Comparison of ENCODE assay signal across 13 cellular contexts in the genomic region with DNA sequence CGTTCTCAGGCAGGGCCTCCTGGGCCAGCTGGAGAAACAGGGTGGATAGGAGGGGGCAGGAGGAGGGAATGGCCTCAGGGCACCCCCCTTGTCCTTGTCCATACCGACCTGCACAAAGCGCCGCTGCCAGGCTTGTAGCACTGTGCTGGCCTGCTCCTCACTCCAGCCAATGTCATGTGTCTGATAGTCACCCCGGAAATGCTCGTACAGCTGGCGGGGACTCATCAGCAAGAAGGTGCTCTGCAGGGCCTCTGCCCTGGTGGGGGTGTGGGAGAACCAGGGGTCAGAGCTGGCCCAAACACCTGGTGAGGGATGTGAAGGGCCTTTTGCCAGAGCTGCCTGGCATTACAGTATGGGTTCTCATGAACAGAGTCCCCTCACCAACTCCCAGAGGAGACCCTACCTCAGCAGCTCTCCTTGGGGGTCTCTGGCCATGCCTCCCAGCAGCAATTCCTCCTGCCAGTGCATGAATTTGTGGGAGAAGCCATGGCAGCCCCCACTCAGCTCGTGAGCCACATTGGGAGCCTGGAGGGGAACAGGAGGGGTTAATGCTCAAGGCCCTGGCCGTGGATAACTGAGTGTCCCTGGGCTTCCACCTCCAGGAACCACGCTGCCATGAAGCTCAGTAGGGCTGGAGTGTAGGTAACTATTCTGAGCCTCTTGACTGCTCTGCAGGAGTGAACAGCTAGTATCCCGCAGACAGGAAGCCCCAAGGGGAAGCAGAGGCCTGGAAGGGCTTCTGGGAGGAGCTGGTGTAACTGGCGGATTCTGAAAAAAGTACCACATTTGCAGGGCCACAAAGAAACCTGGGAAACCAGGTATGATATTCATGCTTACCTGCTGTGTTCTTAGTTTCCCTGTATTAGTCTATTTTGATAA. TPM values are rescaled to one million over a fixed set of nuclear protein-coding genes. Genes with fewer than 3 reads are reported as not detected.
A peak's percentile ranks its signal among the peaks of the same experiment; 100 is the strongest.
DNase-seq lines count a peak whose midpoint lies in the region; ATAC-seq and TF ChIP-seq lines count a peak whose summit lies in the region.
"Had no signal": no experiment of that assay in that cellular context is flagged by ENCODE, and none has a peak within 500 bp of the region (broad histone marks: within the 10 kb centered on the region; RNA-seq: fewer than 3 reads in every experiment).

No MANE protein-coding gene starts in this region.

- no peaks in the 10 kb centered on the region for H3K9me3 Mint-ChIP-seq in stimulated activated effector memory CD8-positive, alpha-beta T cell treated with anti-CD3 and anti-CD28 coated beads, Interleukin-12 subunit alpha, Interleukin-12 subunit beta, amount 100 ng/mL, for 72 hours

- H3K36me3 Mint-ChIP-seq in stimulated activated effector memory CD8-positive, alpha-beta T cell treated with anti-CD3 and anti-CD28 coated beads, Interleukin-12 subunit alpha, Interleukin-12 subunit beta, amount 100 ng/mL, for 72 hours = no peaks in the 10 kb centered on the region

- intact Hi-C loops in ascending aorta (cut with DNase I) = no loop called here

- POLR2A ChIA-PET in RWPE1 (lab: Yijun Ruan, JAX; ENCODE audit: low non-redundant PET) = no interaction called here

- TF ChIP-seq CTCF in RWPE1 (conservative IDR thresholded peaks at IDR 0.05; ENCODE audit: low read depth) (no peak), ascending aorta (IDR thresholded peaks at IDR 0.05) (no peak)

- no peak for ATAC-seq in stimulated activated effector memory CD8-positive, alpha-beta T cell treated with anti-CD3 and anti-CD28 coated beads, Interleukin-12 subunit alpha, Interleukin-12 subunit beta, amount 100 ng/mL, for 72 hours
- no peak for ATAC-seq in GM18511 (IDR thresholded peaks at IDR 0.05; ENCODE audit: unreplicated experiment)
- ATAC-seq: Panc1 had no signal

- H3K27me3 ChIP-seq in ascending aorta = no peaks in the 10 kb centered on the region

- H3K27ac ChIP-seq in RWPE1 (peak overlapping the region; percentile 4; the same call in 1 of the 2 replicates), ascending aorta (no peak overlapping the region)

- no peaks in the 10 kb centered on the region for H3K9me3 ChIP-seq in ascending aorta
- H3K9me3 ChIP-seq: HAP-1 had no signal

- CTCF ChIA-PET in RWPE1 (lab: Yijun Ruan, JAX) = no interaction called here

- H3K4me3 Mint-ChIP-seq in stimulated activated effector memory CD8-positive, alpha-beta T cell treated with anti-CD3 and anti-CD28 coated beads, Interleukin-12 subunit alpha, Interleukin-12 subunit beta, amount 100 ng/mL, for 72 hours = no peak overlapping the region

- no peak overlapping the region for H3K4me3 ChIP-seq in ascending aorta
- H3K4me3 ChIP-seq: HAP-1 had no signal

- peak overlapping the region; percentile 61 for H3K27ac Mint-ChIP-seq in stimulated activated effector memory CD8-positive, alpha-beta T cell treated with anti-CD3 and anti-CD28 coated beads, Interleukin-12 subunit alpha, Interleukin-12 subunit beta, amount 100 ng/mL, for 72 hours

- no peaks in the 10 kb centered on the region for H3K4me1 ChIP-seq in ascending aorta
- H3K4me1 ChIP-seq: HAP-1 had no signal

- DNase-seq in GF-D8 (lab: John Stamatoyannopoulos, UW) = peak; percentile 18
- DNase-seq in RWPE1 (ENCODE audit: low spot score) = no peak
- DNase-seq in islet precursor cell = peak; percentile 49
- no peak for DNase-seq in stimulated activated effector memory CD8-positive, alpha-beta T cell treated with anti-CD3 and anti-CD28 coated beads, Interleukin-12 subunit alpha, Interleukin-12 subunit beta, amount 100 ng/mL, for 72 hours (ENCODE audit: low spot score in 2 of 2)
- DNase-seq in ascending aorta (ENCODE audit: low spot score in 2 of 2) = no peak
- no peak for DNase-seq in NCI-H748 (lab: John Stamatoyannopoulos, UW; ENCODE audit: unreplicated experiment)
- DNase-seq: NCI-H2107, NCI-H446, NCI-H748 treated with DMSO at 0.1 percent for 48 hours, Right ventricle myocardium superior had no signal

- H3K4me1 Mint-ChIP-seq in stimulated activated effector memory CD8-positive, alpha-beta T cell treated with anti-CD3 and anti-CD28 coated beads, Interleukin-12 subunit alpha, Interleukin-12 subunit beta, amount 100 ng/mL, for 72 hours = no peaks in the 10 kb centered on the region

- no peaks in the 10 kb centered on the region for H3K36me3 ChIP-seq in ascending aorta
- H3K36me3 ChIP-seq: HAP-1 had no signal

RNA-seq across cellular contexts. Expression of a gene that starts 13.3 kb away (rescaled TPM):
- not detected for total RNA-seq in ascending aorta

RNA-seq across cellular contexts. Expression of a gene that starts 21.4 kb away (rescaled TPM):
- 15.1 TPM for total RNA-seq in ascending aorta

RNA-seq across cellular contexts. Expression of a gene that starts 22.6 kb away (rescaled TPM):
- not detected for total RNA-seq in ascending aorta

RNA-seq across cellular contexts. Expression of a gene that starts 29.6 kb away (rescaled TPM):
- total RNA-seq in ascending aorta = 107 TPM

RNA-seq across cellular contexts. Expression of a gene that starts 41.8 kb away (rescaled TPM):
- not detected for total RNA-seq in ascending aorta
- total RNA-seq: Right ventricle myocardium superior had no signal

Comparison
In these comparisons a context has a peak if more than half of its experiments do, and no peak if none do; other contexts are left out.
1. DNase-seq: peak in GF-D8 (single experiment) and islet precursor cell (single experiment); none in RWPE1 (single experiment), stimulated activated effector memory CD8-positive, alpha-beta T cell treated with anti-CD3 and anti-CD28 coated beads, Interleukin-12 subunit alpha, Interleukin-12 subunit beta, amount 100 ng/mL, for 72 hours (0 of 2), ascending aorta (0 of 2) and NCI-H748 (single experiment).